ENCODE assay signal across 27 cellular contexts in the genomic region with DNA sequence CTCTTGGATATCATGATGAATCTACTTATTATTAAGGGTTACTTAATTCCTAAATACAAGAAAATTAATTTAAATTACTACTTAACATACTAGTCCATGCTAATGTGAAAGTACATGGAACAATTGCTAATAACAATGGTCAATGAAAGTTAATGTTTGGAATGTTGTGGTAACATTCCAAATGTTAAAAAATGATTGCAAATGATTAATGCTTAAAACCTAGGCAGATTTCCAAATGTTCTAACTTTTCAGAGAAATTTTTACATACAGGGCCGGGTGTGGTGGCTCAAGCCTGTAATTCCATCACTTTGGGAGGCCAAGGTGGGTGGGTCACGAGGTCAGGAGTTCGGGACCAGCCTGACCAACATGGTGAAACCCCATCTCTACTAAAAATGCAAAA.
"Had no signal": no experiment of that assay in that cellular context is flagged by ENCODE, and none has a peak within 500 bp of the region (broad histone marks: within the 10 kb centered on the region; RNA-seq: fewer than 3 reads in every experiment).

No MANE protein-coding gene starts in this region.

- H3K9me3 ChIP-seq: MG63, Peyer's patch, SJCRH30 had no signal

- ATAC-seq: activated naive CD4-positive, alpha-beta T cell treated with anti-CD3 and anti-CD28 coated beads, Interleukin-2, amount 50 U/mL, for 72 hours; activated naive CD8-positive, alpha-beta T cell treated with anti-CD3 and anti-CD28 coated beads, Interleukin-2, amount 50 U/mL, for 24 hours; activated T-cell treated with anti-CD3 and anti-CD28 coated beads, Interleukin-2, amount 50 U/mL, for 4 hours; SK-N-SH treated with all-trans-retinoic acid at 6 μM for 48 hours had no signal

- H3K4me3 ChIP-seq: cardiac muscle cell, MG63, Peyer's patch, SJCRH30 had no signal

- H3K27ac ChIP-seq: brain microvascular endothelial cell, cardiac muscle cell, KMS-11, Peyer's patch, RWPE1, SJCRH30 had no signal

- H3K9ac ChIP-seq: KMS-11 had no signal

- H3K4me1 ChIP-seq: Peyer's patch, SJCRH30 had no signal

- DNase-seq: activated B cell treated with CpG ODN at 0.5 μM for 24 hours; activated CD4-positive, alpha-beta memory T cell treated with anti-CD3 and anti-CD28 coated beads for 36 hours; activated CD4-positive, alpha-beta T cell treated with anti-CD3 and anti-CD28 coated beads, Interleukin-2, amount 10 ng/mL, durations not matched to agents 7 days and 5 days; activated CD8-positive, alpha-beta memory T cell treated with anti-CD3 and anti-CD28 coated beads for 24 hours; activated effector memory CD4-positive, alpha-beta T cell treated with anti-CD3 and anti-CD28 coated beads, Interleukin-2, amount 50 U/mL, for 16 hours; activated naive CD4-positive, alpha-beta T cell treated with Interleukin-2 at 50 U/mL for 16 hours; activated naive CD8-positive, alpha-beta T cell treated with anti-CD3 and anti-CD28 coated beads, Interleukin-2, amount 50 U/mL, for 24 hours; activated T-cell treated with anti-CD3 and anti-CD28 coated beads, Interleukin-2, amount 50 U/mL, for 4 hours; amygdala; brain microvascular endothelial cell; MG63; MV-4-11; NCI-H1105; NCI-H1436 treated with DMSO at 0.1 percent for 48 hours; NCI-H187; NCI-H2081; NCI-H446; NCI-H524; Peyer's patch; Right ventricle myocardium superior; SJCRH30; SW 1271 had no signal

- H3K36me3 ChIP-seq: brain microvascular endothelial cell, cardiac muscle cell, MG63, Peyer's patch, SJCRH30 had no signal
